Comparison of ENCODE assay signal across 8 cellular contexts in genomic region chr11:19711911-19712280, GRCh38. TPM values are rescaled to one million over a fixed set of nuclear protein-coding genes. Genes with fewer than 3 reads are reported as not detected.
A peak's percentile ranks its signal among the peaks of the same experiment; 100 is the strongest.
DNase-seq lines count a peak whose midpoint lies in the region; ATAC-seq and TF ChIP-seq lines count a peak whose summit lies in the region.

No MANE protein-coding gene starts in this region.

- peak overlapping the region; percentile 42 for H3K9ac ChIP-seq in endodermal cell (ENCODE audit: extremely low read depth, low read length, poor library complexity, severe bottlenecking)

- H3K4me3 ChIP-seq in AG04449 (ENCODE audit: low read depth, low read length) (peak overlapping the region; percentile 80), SJSA1 (peak overlapping the region; percentile 64), endodermal cell (ENCODE audit: low read length) (peak overlapping the region; percentile 80), uterus (peak overlapping the region; percentile 43 to 52)
- peak overlapping the region; percentile 81 for H3K4me3 ChIP-seq in naive thymus-derived CD4-positive, alpha-beta T cell (ENCODE audit: low read length)

- no peak for TF ChIP-seq POLR2A in uterus (IDR thresholded peaks at IDR 0.05)

- peak overlapping the region; percentile 71 for H3K4me3 Mint-ChIP-seq in endodermal cell
- peak overlapping the region; percentile 91 to 98 (median 94) for H3K4me3 Mint-ChIP-seq in naive thymus-derived CD4-positive, alpha-beta T cell

- CTCF ChIA-PET in AG04449 (lab: Yijun Ruan, JAX): interaction anchor here (0.8 to 3.8 kb wide), 11 partner anchors 11 to 158 kb away, joined by 3 to 14 read pairs (median 4); no protein-coding TSS in a partner anchor
- CTCF ChIA-PET in naive thymus-derived CD4-positive, alpha-beta T cell (lab: Charles Lee): no interaction called here

- peak; percentile 3 for ATAC-seq in GM21447 (IDR thresholded peaks at IDR 0.05; ENCODE audit: unreplicated experiment)
- peak; percentile 0 for ATAC-seq in naive thymus-derived CD4-positive, alpha-beta T cell

- peak overlapping the region; percentile 94 for H3K27ac Mint-ChIP-seq in endodermal cell
- H3K27ac Mint-ChIP-seq in naive thymus-derived CD4-positive, alpha-beta T cell: peak overlapping the region; percentile 63 to 87 (median 77)

- intact Hi-C loops in naive thymus-derived CD4-positive, alpha-beta T cell (cut with micrococcal nuclease): loop anchor here (1.0 to 10.0 kb wide), 8 partner anchors 11 to 1700 kb away; partner anchors contain the start of genes SERGEF (in 2 of the 2), ZDHHC13 (in 2 of the 2), HTATIP2 (in 1 of the 2) and LDHA (in 1 of the 2)
- intact Hi-C loops in uterus (cut with DNase I; ENCODE audit: low total_unique reads): no loop called here

- 0 out of 2 replicates have a peak, but pooled peaks cover 3% of the 10 kb centered on the region for H3K36me3 ChIP-seq in SJSA1
- H3K36me3 ChIP-seq in endodermal cell (ENCODE audit: control insufficient read depth, insufficient read depth, low read length): no peaks in the 10 kb centered on the region
- H3K36me3 ChIP-seq in naive thymus-derived CD4-positive, alpha-beta T cell (ENCODE audit: control insufficient read depth in 2 of 3, insufficient read depth in 3 of 3, low read length in 3 of 3): no peaks in the 10 kb centered on the region
- H3K36me3 ChIP-seq in uterus: no peaks in the 10 kb centered on the region

- H3K9me3 ChIP-seq in SJSA1 (replicated peaks) (no peaks in the 10 kb centered on the region), endodermal cell (ENCODE audit: control insufficient read depth, low read length) (no peaks in the 10 kb centered on the region), uterus (no peaks in the 10 kb centered on the region)
- H3K9me3 ChIP-seq in naive thymus-derived CD4-positive, alpha-beta T cell (ENCODE audit: control insufficient read depth in 2 of 3, low read length in 3 of 3): no peaks in the 10 kb centered on the region

- DNase-seq in AG04449 (ENCODE audit: low read depth, low spot score) (no peak), SJSA1 (ENCODE audit: low read depth in 1 of 2, low spot score in 2 of 2) (no peak), endodermal cell (peak; percentile 81), uterus (peak in 1 of 2 donors; percentile 31), NK-92 (lab: John Stamatoyannopoulos, UW; ENCODE audit: unreplicated experiment) (no peak)
- peak in 2 of 9 donors; percentile 1 to 23 for DNase-seq in naive thymus-derived CD4-positive, alpha-beta T cell
- no peak for DNase-seq in effector CD4-positive, alpha-beta T cell

- 20 to 33% methylated on average over 5 to 16 of the region's 16 CpGs for WGBS in endodermal cell (ENCODE audit: insufficient coverage in 1 of 2, insufficient read length in 1 of 2), 2 experiments

- H3K4me1 Mint-ChIP-seq in endodermal cell: peaks cover 22% of the 10 kb centered on the region
- peaks cover 6 to 27% (median 24%) of the 10 kb centered on the region in 7 donors for H3K4me1 Mint-ChIP-seq in naive thymus-derived CD4-positive, alpha-beta T cell

- H3K27ac ChIP-seq in SJSA1 (peak overlapping the region; percentile 91), endodermal cell (ENCODE audit: low read depth, low read length) (peak overlapping the region; percentile 96), uterus (peak overlapping the region; percentile 89 to 94)
- H3K27ac ChIP-seq in naive thymus-derived CD4-positive, alpha-beta T cell (ENCODE audit: low read depth, low read length): peak overlapping the region; percentile 24

- peaks cover 36% of the 10 kb centered on the region for H3K4me1 ChIP-seq in SJSA1 (replicated peaks)
- peaks cover 4% of the 10 kb centered on the region for H3K4me1 ChIP-seq in endodermal cell (ENCODE audit: control insufficient read depth, insufficient read depth, low read length)
- H3K4me1 ChIP-seq in naive thymus-derived CD4-positive, alpha-beta T cell (ENCODE audit: control insufficient read depth in 2 of 2, insufficient read depth in 2 of 2, low read length in 2 of 2): peaks cover 14 to 18% of the 10 kb centered on the region in 2 donors
- H3K4me1 ChIP-seq in uterus: peaks cover 0 to 14% of the 10 kb centered on the region in 2 donors

- peaks cover 53% of the 10 kb centered on the region for H3K27me3 Mint-ChIP-seq in endodermal cell (ENCODE audit: insufficient read depth)
- H3K27me3 Mint-ChIP-seq in naive thymus-derived CD4-positive, alpha-beta T cell: peaks cover 23 to 62% (median 28%) of the 10 kb centered on the region in 5 donors

- H3K27me3 ChIP-seq in SJSA1 (replicated peaks) (no peaks in the 10 kb centered on the region), endodermal cell (ENCODE audit: control insufficient read depth, insufficient read depth, low read length, poor library complexity, severe bottlenecking) (peaks cover 60% of the 10 kb centered on the region), uterus (no peaks in the 10 kb centered on the region)
- peaks cover 14% of the 10 kb centered on the region in 2 donors for H3K27me3 ChIP-seq in naive thymus-derived CD4-positive, alpha-beta T cell (ENCODE audit: control insufficient read depth in 2 of 2, insufficient read depth in 2 of 2, low read length in 2 of 2)

- no peak for TF ChIP-seq CTCF in AG04449 (IDR thresholded peaks at IDR 0.05; ENCODE audit: insufficient read depth, low read length, missing control alignments)
- TF ChIP-seq CTCF in endodermal cell (conservative IDR thresholded peaks at IDR 0.05): no peak
- TF ChIP-seq CTCF in uterus (IDR thresholded peaks at IDR 0.05): no peak

- no peaks in the 10 kb centered on the region for H3K9me3 Mint-ChIP-seq in endodermal cell
- peaks cover 0 to 3% (median 0%) of the 10 kb centered on the region in 11 donors for H3K9me3 Mint-ChIP-seq in naive thymus-derived CD4-positive, alpha-beta T cell

- POLR2A ChIA-PET in AG04449 (lab: Yijun Ruan, JAX): interaction anchor here (0.9 kb wide), 1 partner anchor 118 kb away, joined by 3 read pairs; no protein-coding TSS in a partner anchor
- POLR2A ChIA-PET in naive thymus-derived CD4-positive, alpha-beta T cell (lab: Charles Lee): interaction anchor here (0.5 to 1.6 kb wide), 2 partner anchors 12 to 13 kb away, joined by 3 to 5 read pairs; no protein-coding TSS in a partner anchor

- no peaks in the 10 kb centered on the region for H3K36me3 Mint-ChIP-seq in endodermal cell (ENCODE audit: low read depth)
- peaks cover 0 to 2% (median 0%) of the 10 kb centered on the region in 5 donors for H3K36me3 Mint-ChIP-seq in naive thymus-derived CD4-positive, alpha-beta T cell

RNA-seq across cellular contexts. Expression of gene NAV2, which starts 0.7 kb away (rescaled TPM):
- total RNA-seq in SJSA1 (2014; rRNA removed; shearing (Covaris generic)): 2.6 and 3.6 TPM in 2 replicates
- total RNA-seq in endodermal cell: 10 to 100 TPM; 37.1 to 42.4 TPM
- polyA plus RNA-seq in endodermal cell (2013, experiment 1 of 2): 17.1 TPM
- 15.8 TPM for polyA plus RNA-seq in endodermal cell (2013, experiment 2 of 2)
- total RNA-seq in naive thymus-derived CD4-positive, alpha-beta T cell: 1 to 10 TPM in 2 of 5 experiments, under 1 TPM in 3; 0.24 to 2.2 (median 0.48) TPM
- polyA plus RNA-seq in naive thymus-derived CD4-positive, alpha-beta T cell: not detected
- 10 to 100 TPM in 1 of 4 donors, 1 to 10 TPM in 3; 2.6 to 31.6 (median 5.7) TPM for total RNA-seq in uterus

Comparison
In these comparisons a context has a peak if more than half of its experiments do, and no peak if none do; other contexts are left out.
1. H3K27ac ChIP-seq: peak in every context shown above with its lines; median percentile 96 in endodermal cell; 92 in uterus; 91 in SJSA1; 24 in naive thymus-derived CD4-positive, alpha-beta T cell.